Comparison of ENCODE assay signal across 1 cellular context in the genomic region with DNA sequence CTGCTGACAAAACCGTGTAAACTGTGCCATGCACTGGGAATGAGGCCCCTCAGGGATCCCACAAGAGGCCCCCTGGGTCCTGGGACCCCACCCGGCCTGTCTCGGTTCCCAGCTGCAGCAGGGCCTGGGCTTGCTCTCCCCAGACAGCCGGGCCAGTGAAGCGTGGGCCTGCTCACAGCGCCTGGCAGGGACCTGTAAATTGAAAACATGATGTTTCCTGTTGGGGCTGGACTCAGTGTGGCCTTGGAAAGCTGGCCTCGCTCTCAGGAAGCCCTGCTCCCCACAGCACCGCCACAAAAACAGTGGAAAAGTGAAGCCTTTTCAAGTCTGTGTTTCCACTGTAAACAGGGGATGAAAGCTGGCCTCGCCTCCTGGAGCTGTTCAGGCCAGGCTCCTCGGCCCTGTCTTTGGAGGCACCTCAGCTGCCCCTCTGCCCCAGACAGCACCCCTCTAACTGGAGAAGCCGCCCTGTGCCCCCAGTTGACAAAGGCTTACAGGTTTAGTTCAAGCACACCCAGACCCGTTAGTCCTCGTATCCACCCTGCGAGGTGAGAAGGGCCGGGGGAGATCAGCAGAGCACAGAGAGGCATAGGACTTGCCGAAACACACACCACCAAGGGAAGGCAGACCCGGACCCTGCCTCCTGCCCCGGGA.
TF ChIP-seq lines count a peak whose summit lies in the region.

No MANE protein-coding gene starts in this region.

TF ChIP-seq in K562, 482 proteins besides CTCF, POLR2A, EP300 and RAD21 (continued from another document):
- TF ChIP-seq, protein P1, sequence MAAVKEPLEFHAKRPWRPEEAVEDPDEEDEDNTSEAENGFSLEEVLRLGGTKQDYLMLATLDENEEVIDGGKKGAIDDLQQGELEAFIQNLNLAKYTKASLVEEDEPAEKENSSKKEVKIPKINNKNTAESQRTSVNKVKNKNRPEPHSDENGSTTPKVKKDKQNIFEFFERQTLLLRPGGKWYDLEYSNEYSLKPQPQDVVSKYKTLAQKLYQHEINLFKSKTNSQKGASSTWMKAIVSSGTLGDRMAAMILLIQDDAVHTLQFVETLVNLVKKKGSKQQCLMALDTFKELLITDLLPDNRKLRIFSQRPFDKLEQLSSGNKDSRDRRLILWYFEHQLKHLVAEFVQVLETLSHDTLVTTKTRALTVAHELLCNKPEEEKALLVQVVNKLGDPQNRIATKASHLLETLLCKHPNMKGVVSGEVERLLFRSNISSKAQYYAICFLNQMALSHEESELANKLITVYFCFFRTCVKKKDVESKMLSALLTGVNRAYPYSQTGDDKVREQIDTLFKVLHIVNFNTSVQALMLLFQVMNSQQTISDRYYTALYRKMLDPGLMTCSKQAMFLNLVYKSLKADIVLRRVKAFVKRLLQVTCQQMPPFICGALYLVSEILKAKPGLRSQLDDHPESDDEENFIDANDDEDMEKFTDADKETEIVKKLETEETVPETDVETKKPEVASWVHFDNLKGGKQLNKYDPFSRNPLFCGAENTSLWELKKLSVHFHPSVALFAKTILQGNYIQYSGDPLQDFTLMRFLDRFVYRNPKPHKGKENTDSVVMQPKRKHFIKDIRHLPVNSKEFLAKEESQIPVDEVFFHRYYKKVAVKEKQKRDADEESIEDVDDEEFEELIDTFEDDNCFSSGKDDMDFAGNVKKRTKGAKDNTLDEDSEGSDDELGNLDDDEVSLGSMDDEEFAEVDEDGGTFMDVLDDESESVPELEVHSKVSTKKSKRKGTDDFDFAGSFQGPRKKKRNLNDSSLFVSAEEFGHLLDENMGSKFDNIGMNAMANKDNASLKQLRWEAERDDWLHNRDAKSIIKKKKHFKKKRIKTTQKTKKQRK (IDR thresholded peaks at IDR 0.05; ENCODE audit: borderline replicate concordance, low read depth, low read length): no peak
- TF ChIP-seq NR2C2 (CRISPR knock-in tag; IDR thresholded peaks at IDR 0.05) (no peak), NR2C2 (tag; IDR thresholded peaks at IDR 0.05) (no peak), WHSC1 (IDR thresholded peaks at IDR 0.05; ENCODE audit: low read length) (peak; percentile 14), CREBBP (IDR thresholded peaks at IDR 0.05; ENCODE audit: low read depth, low read length) (no peak), KAT7 (CRISPR knock-in tag; IDR thresholded peaks at IDR 0.05; ENCODE audit: borderline replicate concordance) (no peak), ZNF12 (CRISPR knock-in tag; IDR thresholded peaks at IDR 0.05) (0 out of 2 replicates have a peak, but pooled peaks have one; percentile 45), FOXA1 (IDR thresholded peaks at IDR 0.05; ENCODE audit: borderline replicate concordance) (no peak), HMGN3 (IDR thresholded peaks at IDR 0.05; ENCODE audit: borderline replicate concordance, extremely low read depth, insufficient read length, low read depth, low read length) (peak; percentile 30), STAG1 (CRISPR knock-in tag; IDR thresholded peaks at IDR 0.05; ENCODE audit: borderline replicate concordance) (no peak)
- TF ChIP-seq, protein P2, sequence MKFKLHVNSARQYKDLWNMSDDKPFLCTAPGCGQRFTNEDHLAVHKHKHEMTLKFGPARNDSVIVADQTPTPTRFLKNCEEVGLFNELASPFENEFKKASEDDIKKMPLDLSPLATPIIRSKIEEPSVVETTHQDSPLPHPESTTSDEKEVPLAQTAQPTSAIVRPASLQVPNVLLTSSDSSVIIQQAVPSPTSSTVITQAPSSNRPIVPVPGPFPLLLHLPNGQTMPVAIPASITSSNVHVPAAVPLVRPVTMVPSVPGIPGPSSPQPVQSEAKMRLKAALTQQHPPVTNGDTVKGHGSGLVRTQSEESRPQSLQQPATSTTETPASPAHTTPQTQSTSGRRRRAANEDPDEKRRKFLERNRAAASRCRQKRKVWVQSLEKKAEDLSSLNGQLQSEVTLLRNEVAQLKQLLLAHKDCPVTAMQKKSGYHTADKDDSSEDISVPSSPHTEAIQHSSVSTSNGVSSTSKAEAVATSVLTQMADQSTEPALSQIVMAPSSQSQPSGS (CRISPR knock-in tag; IDR thresholded peaks at IDR 0.05): no peak
- TF ChIP-seq, protein P3, sequence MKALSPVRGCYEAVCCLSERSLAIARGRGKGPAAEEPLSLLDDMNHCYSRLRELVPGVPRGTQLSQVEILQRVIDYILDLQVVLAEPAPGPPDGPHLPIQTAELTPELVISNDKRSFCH (CRISPR knock-in tag; IDR thresholded peaks at IDR 0.05): no peak
- TF ChIP-seq, protein P3 (tag; IDR thresholded peaks at IDR 0.05): 0 out of 2 replicates have a peak, but pooled peaks have one; percentile 48
